ENCODE assay signal across 16 cellular contexts in genomic region chr22:27684856-27685255, GRCh38.
"Had no signal": no experiment of that assay in that cellular context is flagged by ENCODE, and none has a peak within 500 bp of the region (broad histone marks: within the 10 kb centered on the region; RNA-seq: fewer than 3 reads in every experiment).

No MANE protein-coding gene starts in this region.

- H3K9me3 ChIP-seq: ascending aorta, ovary, upper lobe of right lung had no signal

- DNase-seq: activated CD4-positive, alpha-beta memory T cell treated with anti-CD3 and anti-CD28 coated beads for 36 hours; activated CD4-positive, alpha-beta T cell treated with anti-CD3 and anti-CD28 coated beads for 1 hour; activated gamma-delta T cell; activated naive CD8-positive, alpha-beta T cell treated with anti-CD3 and anti-CD28 coated beads for 36 hours; activated T-cell treated with anti-CD3 and anti-CD28 coated beads, Interleukin-2, amount 50 U/mL, for 48 hours; effector CD4-positive, alpha-beta T cell; mammary epithelial cell; nephron progenitor cell; ovary; stimulated activated CD4-positive, alpha-beta T cell treated with anti-CD3 and anti-CD28 coated beads, Interleukin-1b, Interleukin-23, amount 100 ng/mL, for 48 hours; T-cell; T1000; upper lobe of right lung had no signal

- H3K36me3 Mint-ChIP-seq: activated CD4-positive, alpha-beta memory T cell treated with anti-CD3 and anti-CD28 coated beads for 36 hours; activated naive CD8-positive, alpha-beta T cell treated with anti-CD3 and anti-CD28 coated beads for 36 hours; stimulated activated memory B cell treated with anti-CD40 and anti-IgM and Interleukin-4, amounts not matched to agents 10 μg/mL and 1 μg/mL and 100 μg/mL, for 72 hours; T-cell had no signal

- H3K4me1 Mint-ChIP-seq: activated naive CD8-positive, alpha-beta T cell treated with anti-CD3 and anti-CD28 coated beads for 36 hours; stimulated activated memory B cell treated with anti-CD40 and anti-IgM and Interleukin-4, amounts not matched to agents 10 μg/mL and 1 μg/mL and 100 μg/mL, for 72 hours; T-cell had no signal

- H3K4me3 ChIP-seq: ascending aorta, ovary, SK-N-MC, upper lobe of right lung had no signal

- H3K36me3 ChIP-seq: ascending aorta, ovary, upper lobe of right lung had no signal

- H3K27ac ChIP-seq: ovary, SK-N-MC, upper lobe of right lung had no signal

- H3K27ac Mint-ChIP-seq: activated CD4-positive, alpha-beta memory T cell treated with anti-CD3 and anti-CD28 coated beads for 36 hours; activated naive CD8-positive, alpha-beta T cell treated with anti-CD3 and anti-CD28 coated beads for 36 hours; nephron progenitor cell; stimulated activated memory B cell treated with anti-CD40 and anti-IgM and Interleukin-4, amounts not matched to agents 10 μg/mL and 1 μg/mL and 100 μg/mL, for 72 hours; T-cell had no signal

- H3K27me3 ChIP-seq: ascending aorta, ovary had no signal

- H3K4me1 ChIP-seq: upper lobe of right lung had no signal

- ATAC-seq: stimulated activated memory B cell treated with anti-CD40 and anti-IgM and Interleukin-4, amounts not matched to agents 10 μg/mL and 1 μg/mL and 100 μg/mL, for 72 hours; T-cell; upper lobe of right lung had no signal

- H3K4me3 Mint-ChIP-seq: activated CD4-positive, alpha-beta memory T cell treated with anti-CD3 and anti-CD28 coated beads for 36 hours; activated naive CD8-positive, alpha-beta T cell treated with anti-CD3 and anti-CD28 coated beads for 36 hours; nephron progenitor cell; stimulated activated memory B cell treated with anti-CD40 and anti-IgM and Interleukin-4, amounts not matched to agents 10 μg/mL and 1 μg/mL and 100 μg/mL, for 72 hours; T-cell had no signal
